16 cellular contexts compared by ENCODE assay signal in the genomic region with DNA sequence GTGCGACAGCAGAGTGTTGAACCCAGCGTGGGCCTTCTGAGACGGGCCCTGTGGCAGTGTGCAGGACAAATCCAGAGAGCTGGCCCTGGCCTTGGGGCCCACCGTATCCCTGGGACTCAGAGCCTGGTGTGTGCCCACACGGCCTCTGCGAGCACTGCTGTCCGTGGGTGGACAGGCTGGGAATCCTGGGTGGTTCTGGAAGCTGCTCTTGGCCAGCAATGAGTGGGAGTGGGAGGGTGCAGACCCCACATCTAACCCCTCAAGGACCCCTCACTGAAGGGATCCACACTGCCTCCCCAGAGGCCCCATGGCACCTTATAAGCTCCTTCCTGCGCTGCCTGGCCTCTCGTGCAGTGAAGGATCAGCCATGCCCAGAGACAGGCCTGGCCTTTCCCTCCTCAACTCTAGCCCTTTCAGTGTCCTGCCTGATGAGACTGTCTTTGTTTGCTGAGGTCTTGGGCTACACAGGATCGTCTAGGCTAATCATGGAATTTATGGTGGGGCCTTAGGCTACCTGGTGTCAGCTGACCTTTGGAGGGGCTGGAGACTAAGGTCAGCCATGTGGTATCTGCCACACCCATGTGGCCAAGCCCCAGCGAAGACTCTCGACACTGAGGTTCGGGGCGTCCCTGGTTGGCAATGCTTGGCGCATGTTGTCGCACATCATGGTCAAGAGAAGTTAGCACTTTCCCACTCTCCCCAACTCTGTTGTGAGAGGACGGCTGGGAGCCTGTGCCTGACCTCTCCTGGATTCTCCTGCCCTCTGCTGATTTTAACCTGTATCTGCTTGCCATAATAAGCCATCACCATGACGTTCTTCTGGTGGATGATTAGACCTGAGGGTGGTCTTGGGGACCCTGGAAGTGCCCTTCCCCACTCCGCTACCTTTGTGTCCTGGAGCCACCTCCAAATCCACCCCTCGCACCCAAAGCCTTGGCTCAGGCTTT. TPM values are rescaled to one million over a fixed set of nuclear protein-coding genes. Genes with fewer than 3 reads are reported as not detected.
DNase-seq lines count a peak whose midpoint lies in the region; ATAC-seq and TF ChIP-seq lines count a peak whose summit lies in the region.
"Had no signal": no experiment of that assay in that cellular context is flagged by ENCODE, and none has a peak within 500 bp of the region (broad histone marks: within the 10 kb centered on the region; RNA-seq: fewer than 3 reads in every experiment).

No MANE protein-coding gene starts in this region.

- peak; percentile 6 for TF ChIP-seq CTCF in DND-41 (IDR thresholded peaks at IDR 0.05; ENCODE audit: borderline replicate concordance, extremely low read depth, low read length, poor library complexity, severe bottlenecking)
- TF ChIP-seq CTCF in HCT116 (IDR thresholded peaks at IDR 0.05 in 2 of 3, conservative IDR thresholded peaks at IDR 0.05 in 1 of 3; ENCODE audit: borderline replicate concordance in 1 of 3, insufficient read depth in 1 of 3, low read depth in 2 of 3, low read length in 2 of 3): no peak
- TF ChIP-seq CTCF in body of pancreas (IDR thresholded peaks at IDR 0.05): peak in 4 of 7 experiments; percentile 19 to 40 (median 22)
- peak in 2 of 4 donors; percentile 21 to 34 for TF ChIP-seq CTCF in right lobe of liver (IDR thresholded peaks at IDR 0.05)

- H3K27ac ChIP-seq in DND-41 (ENCODE audit: low read length): no peak overlapping the region
- no peak overlapping the region for H3K27ac ChIP-seq in HCT116 (ENCODE audit: low read depth, low read length)
- H3K27ac ChIP-seq in body of pancreas: no peak overlapping the region
- H3K27ac ChIP-seq in right lobe of liver: no peak overlapping the region

- no peak overlapping the region for H3K4me3 ChIP-seq in DND-41 (ENCODE audit: low read depth in 1 of 2, low read length in 2 of 2)
- no peak overlapping the region for H3K4me3 ChIP-seq in HCT116 (replicated peaks in 1 of 2; ENCODE audit: low read depth in 1 of 2, low read length in 2 of 2)
- no peak overlapping the region for H3K4me3 ChIP-seq in body of pancreas
- no peak overlapping the region for H3K4me3 ChIP-seq in right lobe of liver

- POLR2A ChIA-PET in HCT116 (lab: Charles Lee): no interaction called here

- H3K9ac ChIP-seq in DND-41 (ENCODE audit: low read depth, low read length) (no peak overlapping the region), HCT116 (ENCODE audit: low read length) (no peak overlapping the region)

- BruUV-seq in HCT116 (replicated peaks; lab: Mats Ljungman, UMichigan): no TSS peak

- WGBS in body of pancreas, 2 donors: 81 to 82% methylated on average over 15 to 20 of the region's 20 CpGs
- WGBS in right lobe of liver (ENCODE audit: insufficient coverage, low coverage, low lambda C conversion rate, missing lambda C conversion rate): 60% methylated on average over 5 of the region's 20 CpGs

- H4K20me1 ChIP-seq in DND-41 (ENCODE audit: insufficient read depth, low read length) (peaks cover 8% of the 10 kb centered on the region; the same call in 1 of the 2 replicates), HCT116 (ENCODE audit: insufficient read depth) (no peaks in the 10 kb centered on the region)

- H3K36me3 ChIP-seq in DND-41 (ENCODE audit: insufficient read depth, low read length) (no peaks in the 10 kb centered on the region), HCT116 (ENCODE audit: control insufficient read depth in 1 of 2, insufficient read depth in 2 of 2, low read length in 2 of 2) (0 out of 4 replicates have a peak, but pooled peaks cover 0 to 4% of the 10 kb centered on the region in 2 experiments), body of pancreas (replicated peaks in 1 of 2; ENCODE audit: insufficient read depth in 1 of 2, low read depth in 2 of 2) (no peaks in the 10 kb centered on the region), right lobe of liver (no peaks in the 10 kb centered on the region)

- TF ChIP-seq POLR2A in HCT116 (IDR thresholded peaks at IDR 0.05; ENCODE audit: borderline replicate concordance, extremely low read depth, insufficient read depth, insufficient read length): no peak
- no peak for TF ChIP-seq POLR2A in body of pancreas (IDR thresholded peaks at IDR 0.05)
- TF ChIP-seq POLR2A in right lobe of liver (IDR thresholded peaks at IDR 0.05): no peak

- H2AFZ ChIP-seq in DND-41 (ENCODE audit: low read depth, low read length): no peak overlapping the region
- no peak overlapping the region for H2AFZ ChIP-seq in HCT116 (ENCODE audit: low read depth, low read length, poor library complexity, severe bottlenecking)

- intact Hi-C loops in HCT116 (cut with micrococcal nuclease): no loop called here
- intact Hi-C loops in body of pancreas (cut with DNase I): no loop called here
- intact Hi-C loops in right lobe of liver (cut with DNase I): no loop called here

- peak; percentile 21; the same call in 1 of the 2 replicates for TF ChIP-seq RAD21 in HCT116 (IDR thresholded peaks at IDR 0.05; ENCODE audit: low read depth)

- CTCF ChIA-PET in HCT116 (lab: Charles Lee): no interaction called here

- DNase-seq in DND-41 (no peak), HCT116 (ENCODE audit: low read depth, low spot score) (no peak), body of pancreas (no peak), right lobe of liver (no peak), NCI-H187 (lab: John Stamatoyannopoulos, UW) (no peak), mesenteric fat pad (ENCODE audit: low spot score) (no peak)
- DNase-seq: ACHN; AML-193; CD4-positive, CD25-positive, alpha-beta regulatory T cell; DMS79 treated with DMSO at 0.1 percent for 48 hours; GDM1; NCI-H1930; NCI-H446; NCI-H69; OCI-M1 had no signal

- H3K27me3 ChIP-seq in DND-41 (ENCODE audit: insufficient read depth, low read length, poor library complexity): peaks cover 9% of the 10 kb centered on the region
- H3K27me3 ChIP-seq in HCT116 (ENCODE audit: insufficient read depth, low read length): no peaks in the 10 kb centered on the region
- H3K27me3 ChIP-seq in body of pancreas: no peaks in the 10 kb centered on the region
- no peaks in the 10 kb centered on the region for H3K27me3 ChIP-seq in right lobe of liver

- H3K9me2 ChIP-seq in HCT116 (ENCODE audit: insufficient read depth): no peaks in the 10 kb centered on the region

- RAD21 ChIA-PET in HCT116 (lab: Charles Lee; ENCODE audit: low non-redundant PET in 1 of 2, low total read pairs in 2 of 2, uncharacterized antibody in 2 of 2, unreplicated experiment in 2 of 2): no interaction called here

- ATAC-seq in DND-41 (ENCODE audit: insufficient read depth, low read depth) (no peak), HCT116 (no peak), body of pancreas (peak; percentile 33), right lobe of liver (peak; percentile 25 to 63 (median 52)), GM21447 (IDR thresholded peaks at IDR 0.05; ENCODE audit: unreplicated experiment) (no peak)

- H3K4me1 ChIP-seq in DND-41 (ENCODE audit: insufficient read depth, low read length) (no peaks in the 10 kb centered on the region), HCT116 (ENCODE audit: control insufficient read depth in 1 of 2, insufficient read depth in 2 of 2, low read length in 2 of 2) (no peaks in the 10 kb centered on the region), body of pancreas (no peaks in the 10 kb centered on the region), right lobe of liver (no peaks in the 10 kb centered on the region)

- no peaks in the 10 kb centered on the region for H3K79me2 ChIP-seq in DND-41 (ENCODE audit: insufficient read depth, low read length)
- no peaks in the 10 kb centered on the region for H3K79me2 ChIP-seq in HCT116 (ENCODE audit: insufficient read depth, low read length)

- no peaks in the 10 kb centered on the region for H3K9me3 ChIP-seq in DND-41 (ENCODE audit: insufficient read depth, low read length, severe bottlenecking)
- no peaks in the 10 kb centered on the region for H3K9me3 ChIP-seq in HCT116 (ENCODE audit: control insufficient read depth in 1 of 2, insufficient read depth in 1 of 2, low read depth in 1 of 2, low read length in 2 of 2)
- H3K9me3 ChIP-seq in body of pancreas: no peaks in the 10 kb centered on the region
- no peaks in the 10 kb centered on the region for H3K9me3 ChIP-seq in right lobe of liver

- H3K4me2 ChIP-seq in DND-41 (ENCODE audit: insufficient read depth, low read length): no peak overlapping the region
- no peak overlapping the region for H3K4me2 ChIP-seq in HCT116 (ENCODE audit: low read length)

TF ChIP-seq in HCT116, 20 proteins besides CTCF, POLR2A, EP300 and RAD21 (continues in another document):
- TF ChIP-seq YY1 (IDR thresholded peaks at IDR 0.05; ENCODE audit: extremely low read depth, insufficient replicate concordance, low read depth, low read length) (no peak), EGR1 (IDR thresholded peaks at IDR 0.05; ENCODE audit: low read depth) (no peak), POLR2AphosphoS5 (IDR thresholded peaks at IDR 0.05; ENCODE audit: low read depth, low read length) (no peak)
- TF ChIP-seq, protein P1, sequence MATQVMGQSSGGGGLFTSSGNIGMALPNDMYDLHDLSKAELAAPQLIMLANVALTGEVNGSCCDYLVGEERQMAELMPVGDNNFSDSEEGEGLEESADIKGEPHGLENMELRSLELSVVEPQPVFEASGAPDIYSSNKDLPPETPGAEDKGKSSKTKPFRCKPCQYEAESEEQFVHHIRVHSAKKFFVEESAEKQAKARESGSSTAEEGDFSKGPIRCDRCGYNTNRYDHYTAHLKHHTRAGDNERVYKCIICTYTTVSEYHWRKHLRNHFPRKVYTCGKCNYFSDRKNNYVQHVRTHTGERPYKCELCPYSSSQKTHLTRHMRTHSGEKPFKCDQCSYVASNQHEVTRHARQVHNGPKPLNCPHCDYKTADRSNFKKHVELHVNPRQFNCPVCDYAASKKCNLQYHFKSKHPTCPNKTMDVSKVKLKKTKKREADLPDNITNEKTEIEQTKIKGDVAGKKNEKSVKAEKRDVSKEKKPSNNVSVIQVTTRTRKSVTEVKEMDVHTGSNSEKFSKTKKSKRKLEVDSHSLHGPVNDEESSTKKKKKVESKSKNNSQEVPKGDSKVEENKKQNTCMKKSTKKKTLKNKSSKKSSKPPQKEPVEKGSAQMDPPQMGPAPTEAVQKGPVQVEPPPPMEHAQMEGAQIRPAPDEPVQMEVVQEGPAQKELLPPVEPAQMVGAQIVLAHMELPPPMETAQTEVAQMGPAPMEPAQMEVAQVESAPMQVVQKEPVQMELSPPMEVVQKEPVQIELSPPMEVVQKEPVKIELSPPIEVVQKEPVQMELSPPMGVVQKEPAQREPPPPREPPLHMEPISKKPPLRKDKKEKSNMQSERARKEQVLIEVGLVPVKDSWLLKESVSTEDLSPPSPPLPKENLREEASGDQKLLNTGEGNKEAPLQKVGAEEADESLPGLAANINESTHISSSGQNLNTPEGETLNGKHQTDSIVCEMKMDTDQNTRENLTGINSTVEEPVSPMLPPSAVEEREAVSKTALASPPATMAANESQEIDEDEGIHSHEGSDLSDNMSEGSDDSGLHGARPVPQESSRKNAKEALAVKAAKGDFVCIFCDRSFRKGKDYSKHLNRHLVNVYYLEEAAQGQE (IDR thresholded peaks at IDR 0.05; ENCODE audit: low read depth): no peak

RNA-seq across cellular contexts. Expression of a gene that starts 16.4 kb away (rescaled TPM):
- total RNA-seq in HCT116 (2021; ENCODE audit: unreplicated experiment) (53.3 TPM), body of pancreas (under 1 TPM; 0.26 to 0.33 TPM), right lobe of liver (1 to 10 TPM in 4 of 6 experiments, under 1 TPM in 2; 0.49 to 4.7 (median 1.3) TPM), mesenteric fat pad (0.32 TPM)
- 10.8 and 19.4 TPM in 2 replicates for polyA plus RNA-seq in HCT116 (2012)

RNA-seq across cellular contexts. Expression of a gene that starts 45.7 kb away (rescaled TPM):
- 30.0 TPM for total RNA-seq in HCT116 (2021; ENCODE audit: unreplicated experiment)
- polyA plus RNA-seq in HCT116 (2012): 30.2 and 35.4 TPM in 2 replicates
- total RNA-seq in body of pancreas: 1 to 10 TPM; 1.0 to 5.9 TPM
- total RNA-seq in right lobe of liver: under 1 TPM in 4 of 6 experiments, not detected in 2; 0.31 to 0.98 (median 0.70) TPM
- 3.1 TPM for total RNA-seq in mesenteric fat pad

Comparison
In these comparisons a context has a peak if more than half of its experiments do, and no peak if none do; other contexts are left out.
1. ATAC-seq: peak in body of pancreas (single experiment) and right lobe of liver (4 of 4); none in DND-41 (single experiment), HCT116 (single experiment) and GM21447 (single experiment).
2. CTCF ChIP-seq: peak in DND-41 (single experiment) and body of pancreas (4 of 7); none in HCT116 (0 of 3).